1 cellular context compared by ENCODE assay signal in genomic region chr19:49084206-49085019, GRCh38.
TF ChIP-seq lines count a peak whose summit lies in the region.

No MANE protein-coding gene starts in this region.

TF ChIP-seq in HepG2, 621 proteins besides CTCF, POLR2A, EP300 and RAD21 (continues in another document):
- TF ChIP-seq ZBTB42 (CRISPR knock-in tag; IDR thresholded peaks at IDR 0.05) (0 out of 2 replicates have a peak, but pooled peaks have one; percentile 18), ZFP41 (CRISPR knock-in tag; IDR thresholded peaks at IDR 0.05; ENCODE audit: borderline replicate concordance) (no peak), ZNF713 (CRISPR knock-in tag; IDR thresholded peaks at IDR 0.05) (no peak), PHF20 (CRISPR knock-in tag; IDR thresholded peaks at IDR 0.05) (no peak), NPAS2 (CRISPR knock-in tag; IDR thresholded peaks at IDR 0.05; ENCODE audit: borderline replicate concordance) (no peak), REPIN1 (CRISPR knock-in tag; IDR thresholded peaks at IDR 0.05; ENCODE audit: borderline replicate concordance, low read depth) (no peak), TCF12 (IDR thresholded peaks at IDR 0.05) (no peak), TCF12 (CRISPR knock-in tag; IDR thresholded peaks at IDR 0.05) (0 out of 2 replicates have a peak, but pooled peaks have one; percentile 18), MLLT10 (CRISPR knock-in tag; IDR thresholded peaks at IDR 0.05) (no peak), SKI (IDR thresholded peaks at IDR 0.05; ENCODE audit: partially characterized antibody) (no peak), AHR (CRISPR knock-in tag; IDR thresholded peaks at IDR 0.05) (no peak), ATF7 (IDR thresholded peaks at IDR 0.05) (no peak), ATF7 (CRISPR knock-in tag; IDR thresholded peaks at IDR 0.05) (no peak), PRPF4 (IDR thresholded peaks at IDR 0.05; ENCODE audit: low read depth, low read length, poor library complexity, severe bottlenecking) (peak; percentile 90), ZNF343 (CRISPR knock-in tag; IDR thresholded peaks at IDR 0.05) (no peak), ZNF235 (CRISPR knock-in tag; IDR thresholded peaks at IDR 0.05; ENCODE audit: borderline replicate concordance) (0 out of 2 replicates have a peak, but pooled peaks have one; percentile 62), TARDBP (CRISPR knock-in tag; IDR thresholded peaks at IDR 0.05) (no peak), TGIF2 (CRISPR knock-in tag; IDR thresholded peaks at IDR 0.05) (no peak), ZNF549 (CRISPR knock-in tag; IDR thresholded peaks at IDR 0.05) (no peak), ZNF317 (CRISPR knock-in tag; IDR thresholded peaks at IDR 0.05) (no peak), HNF4G (IDR thresholded peaks at IDR 0.05; ENCODE audit: borderline replicate concordance, low read depth, low read length) (peak; percentile 18; the same call in 1 of the 2 replicates), HNF4G (CRISPR knock-in tag; IDR thresholded peaks at IDR 0.05; ENCODE audit: borderline replicate concordance, low read depth) (no peak), U2AF1 (optimal IDR thresholded peaks at IDR 0.05; ENCODE audit: low read depth, low read length) (no peak), ZNF772 (CRISPR knock-in tag; IDR thresholded peaks at IDR 0.05) (peak; percentile 4; the same call in 1 of the 2 replicates), ZNF776 (CRISPR knock-in tag; IDR thresholded peaks at IDR 0.05) (no peak), POLR2G (IDR thresholded peaks at IDR 0.05; ENCODE audit: low read depth, low read length) (no peak), CEBPG (CRISPR knock-in tag; IDR thresholded peaks at IDR 0.05) (no peak), DMTF1 (CRISPR knock-in tag; IDR thresholded peaks at IDR 0.05) (no peak), KLF6 (CRISPR knock-in tag; IDR thresholded peaks at IDR 0.05) (no peak), ZBTB33 (CRISPR knock-in tag; IDR thresholded peaks at IDR 0.05) (0 out of 2 replicates have a peak, but pooled peaks have one; percentile 17), TOE1 (CRISPR knock-in tag; IDR thresholded peaks at IDR 0.05) (no peak), YY1 (IDR thresholded peaks at IDR 0.05; ENCODE audit: insufficient read depth, insufficient replicate concordance, low read depth, low read length) (no peak), ZNF333 (CRISPR knock-in tag; IDR thresholded peaks at IDR 0.05; ENCODE audit: borderline replicate concordance) (0 out of 2 replicates have a peak, but pooled peaks have one; percentile 34), ZNF383 (CRISPR knock-in tag; IDR thresholded peaks at IDR 0.05; ENCODE audit: borderline replicate concordance) (no peak), ZNF567 (CRISPR knock-in tag; IDR thresholded peaks at IDR 0.05; ENCODE audit: borderline replicate concordance) (0 out of 2 replicates have a peak, but pooled peaks have one; percentile 22), ZNF205 (CRISPR knock-in tag; IDR thresholded peaks at IDR 0.05) (no peak), NFATC3 (CRISPR knock-in tag; IDR thresholded peaks at IDR 0.05) (no peak), RBAK (CRISPR knock-in tag; IDR thresholded peaks at IDR 0.05) (0 out of 2 replicates have a peak, but pooled peaks have one; percentile 39), ZNF878 (CRISPR knock-in tag; IDR thresholded peaks at IDR 0.05) (0 out of 2 replicates have a peak, but pooled peaks have one; percentile 44), ZNF207 (IDR thresholded peaks at IDR 0.05; ENCODE audit: borderline replicate concordance) (no peak), LCORL (IDR thresholded peaks at IDR 0.05) (no peak), LCORL (CRISPR knock-in tag; IDR thresholded peaks at IDR 0.05) (no peak), SP140L (CRISPR knock-in tag; IDR thresholded peaks at IDR 0.05; ENCODE audit: borderline replicate concordance) (no peak)
- TF ChIP-seq, protein P1, sequence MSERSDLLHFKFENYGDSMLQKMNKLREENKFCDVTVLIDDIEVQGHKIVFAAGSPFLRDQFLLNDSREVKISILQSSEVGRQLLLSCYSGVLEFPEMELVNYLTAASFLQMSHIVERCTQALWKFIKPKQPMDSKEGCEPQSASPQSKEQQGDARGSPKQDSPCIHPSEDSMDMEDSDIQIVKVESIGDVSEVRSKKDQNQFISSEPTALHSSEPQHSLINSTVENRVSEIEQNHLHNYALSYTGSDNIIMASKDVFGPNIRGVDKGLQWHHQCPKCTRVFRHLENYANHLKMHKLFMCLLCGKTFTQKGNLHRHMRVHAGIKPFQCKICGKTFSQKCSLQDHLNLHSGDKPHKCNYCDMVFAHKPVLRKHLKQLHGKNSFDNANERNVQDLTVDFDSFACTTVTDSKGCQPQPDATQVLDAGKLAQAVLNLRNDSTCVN (CRISPR knock-in tag; IDR thresholded peaks at IDR 0.05; ENCODE audit: borderline replicate concordance), result no peak
- TF ChIP-seq, protein P2, sequence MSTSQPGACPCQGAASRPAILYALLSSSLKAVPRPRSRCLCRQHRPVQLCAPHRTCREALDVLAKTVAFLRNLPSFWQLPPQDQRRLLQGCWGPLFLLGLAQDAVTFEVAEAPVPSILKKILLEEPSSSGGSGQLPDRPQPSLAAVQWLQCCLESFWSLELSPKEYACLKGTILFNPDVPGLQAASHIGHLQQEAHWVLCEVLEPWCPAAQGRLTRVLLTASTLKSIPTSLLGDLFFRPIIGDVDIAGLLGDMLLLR (CRISPR knock-in tag; IDR thresholded peaks at IDR 0.05), result no peak
- TF ChIP-seq, protein P3, sequence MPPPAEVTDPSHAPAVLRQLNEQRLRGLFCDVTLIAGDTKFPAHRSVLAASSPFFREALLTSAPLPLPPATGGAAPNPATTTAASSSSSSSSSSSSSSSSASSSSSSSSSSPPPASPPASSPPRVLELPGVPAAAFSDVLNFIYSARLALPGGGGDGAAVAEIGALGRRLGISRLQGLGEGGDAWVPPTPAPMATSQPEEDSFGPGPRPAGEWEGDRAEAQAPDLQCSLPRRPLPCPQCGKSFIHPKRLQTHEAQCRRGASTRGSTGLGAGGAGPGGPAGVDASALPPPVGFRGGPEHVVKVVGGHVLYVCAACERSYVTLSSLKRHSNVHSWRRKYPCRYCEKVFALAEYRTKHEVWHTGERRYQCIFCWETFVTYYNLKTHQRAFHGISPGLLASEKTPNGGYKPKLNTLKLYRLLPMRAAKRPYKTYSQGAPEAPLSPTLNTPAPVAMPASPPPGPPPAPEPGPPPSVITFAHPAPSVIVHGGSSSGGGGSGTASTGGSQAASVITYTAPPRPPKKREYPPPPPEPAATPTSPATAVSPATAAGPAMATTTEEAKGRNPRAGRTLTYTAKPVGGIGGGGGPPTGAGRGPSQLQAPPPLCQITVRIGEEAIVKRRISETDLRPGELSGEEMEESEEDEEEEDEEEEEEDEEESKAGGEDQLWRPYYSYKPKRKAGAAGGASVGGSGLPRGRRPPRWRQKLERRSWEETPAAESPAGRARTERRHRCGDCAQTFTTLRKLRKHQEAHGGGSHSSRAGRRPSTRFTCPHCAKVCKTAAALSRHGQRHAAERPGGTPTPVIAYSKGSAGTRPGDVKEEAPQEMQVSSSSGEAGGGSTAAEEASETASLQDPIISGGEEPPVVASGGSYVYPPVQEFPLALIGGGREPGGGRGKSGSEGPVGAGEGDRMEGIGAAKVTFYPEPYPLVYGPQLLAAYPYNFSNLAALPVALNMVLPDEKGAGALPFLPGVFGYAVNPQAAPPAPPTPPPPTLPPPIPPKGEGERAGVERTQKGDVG (CRISPR knock-in tag; IDR thresholded peaks at IDR 0.05; ENCODE audit: borderline replicate concordance), result no peak
- TF ChIP-seq, protein P4, sequence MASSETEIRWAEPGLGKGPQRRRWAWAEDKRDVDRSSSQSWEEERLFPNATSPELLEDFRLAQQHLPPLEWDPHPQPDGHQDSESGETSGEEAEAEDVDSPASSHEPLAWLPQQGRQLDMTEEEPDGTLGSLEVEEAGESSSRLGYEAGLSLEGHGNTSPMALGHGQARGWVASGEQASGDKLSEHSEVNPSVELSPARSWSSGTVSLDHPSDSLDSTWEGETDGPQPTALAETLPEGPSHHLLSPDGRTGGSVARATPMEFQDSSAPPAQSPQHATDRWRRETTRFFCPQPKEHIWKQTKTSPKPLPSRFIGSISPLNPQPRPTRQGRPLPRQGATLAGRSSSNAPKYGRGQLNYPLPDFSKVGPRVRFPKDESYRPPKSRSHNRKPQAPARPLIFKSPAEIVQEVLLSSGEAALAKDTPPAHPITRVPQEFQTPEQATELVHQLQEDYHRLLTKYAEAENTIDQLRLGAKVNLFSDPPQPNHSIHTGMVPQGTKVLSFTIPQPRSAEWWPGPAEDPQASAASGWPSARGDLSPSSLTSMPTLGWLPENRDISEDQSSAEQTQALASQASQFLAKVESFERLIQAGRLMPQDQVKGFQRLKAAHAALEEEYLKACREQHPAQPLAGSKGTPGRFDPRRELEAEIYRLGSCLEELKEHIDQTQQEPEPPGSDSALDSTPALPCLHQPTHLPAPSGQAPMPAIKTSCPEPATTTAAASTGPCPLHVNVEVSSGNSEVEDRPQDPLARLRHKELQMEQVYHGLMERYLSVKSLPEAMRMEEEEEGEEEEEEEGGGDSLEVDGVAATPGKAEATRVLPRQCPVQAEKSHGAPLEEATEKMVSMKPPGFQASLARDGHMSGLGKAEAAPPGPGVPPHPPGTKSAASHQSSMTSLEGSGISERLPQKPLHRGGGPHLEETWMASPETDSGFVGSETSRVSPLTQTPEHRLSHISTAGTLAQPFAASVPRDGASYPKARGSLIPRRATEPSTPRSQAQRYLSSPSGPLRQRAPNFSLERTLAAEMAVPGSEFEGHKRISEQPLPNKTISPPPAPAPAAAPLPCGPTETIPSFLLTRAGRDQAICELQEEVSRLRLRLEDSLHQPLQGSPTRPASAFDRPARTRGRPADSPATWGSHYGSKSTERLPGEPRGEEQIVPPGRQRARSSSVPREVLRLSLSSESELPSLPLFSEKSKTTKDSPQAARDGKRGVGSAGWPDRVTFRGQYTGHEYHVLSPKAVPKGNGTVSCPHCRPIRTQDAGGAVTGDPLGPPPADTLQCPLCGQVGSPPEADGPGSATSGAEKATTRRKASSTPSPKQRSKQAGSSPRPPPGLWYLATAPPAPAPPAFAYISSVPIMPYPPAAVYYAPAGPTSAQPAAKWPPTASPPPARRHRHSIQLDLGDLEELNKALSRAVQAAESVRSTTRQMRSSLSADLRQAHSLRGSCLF (CRISPR knock-in tag; IDR thresholded peaks at IDR 0.05; ENCODE audit: borderline replicate concordance), result no peak
- TF ChIP-seq, protein P5, sequence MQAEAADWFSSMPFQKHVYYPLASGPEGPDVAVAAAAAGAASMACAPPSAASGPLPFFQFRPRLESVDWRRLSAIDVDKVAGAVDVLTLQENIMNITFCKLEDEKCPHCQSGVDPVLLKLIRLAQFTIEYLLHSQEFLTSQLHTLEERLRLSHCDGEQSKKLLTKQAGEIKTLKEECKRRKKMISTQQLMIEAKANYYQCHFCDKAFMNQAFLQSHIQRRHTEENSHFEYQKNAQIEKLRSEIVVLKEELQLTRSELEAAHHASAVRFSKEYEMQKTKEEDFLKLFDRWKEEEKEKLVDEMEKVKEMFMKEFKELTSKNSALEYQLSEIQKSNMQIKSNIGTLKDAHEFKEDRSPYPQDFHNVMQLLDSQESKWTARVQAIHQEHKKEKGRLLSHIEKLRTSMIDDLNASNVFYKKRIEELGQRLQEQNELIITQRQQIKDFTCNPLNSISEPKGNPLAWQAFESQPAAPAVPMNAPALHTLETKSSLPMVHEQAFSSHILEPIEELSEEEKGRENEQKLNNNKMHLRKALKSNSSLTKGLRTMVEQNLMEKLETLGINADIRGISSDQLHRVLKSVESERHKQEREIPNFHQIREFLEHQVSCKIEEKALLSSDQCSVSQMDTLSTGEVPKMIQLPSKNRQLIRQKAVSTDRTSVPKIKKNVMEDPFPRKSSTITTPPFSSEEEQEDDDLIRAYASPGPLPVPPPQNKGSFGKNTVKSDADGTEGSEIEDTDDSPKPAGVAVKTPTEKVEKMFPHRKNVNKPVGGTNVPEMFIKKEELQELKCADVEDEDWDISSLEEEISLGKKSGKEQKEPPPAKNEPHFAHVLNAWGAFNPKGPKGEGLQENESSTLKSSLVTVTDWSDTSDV (CRISPR knock-in tag; IDR thresholded peaks at IDR 0.05), result no peak
- TF ChIP-seq, protein P6, sequence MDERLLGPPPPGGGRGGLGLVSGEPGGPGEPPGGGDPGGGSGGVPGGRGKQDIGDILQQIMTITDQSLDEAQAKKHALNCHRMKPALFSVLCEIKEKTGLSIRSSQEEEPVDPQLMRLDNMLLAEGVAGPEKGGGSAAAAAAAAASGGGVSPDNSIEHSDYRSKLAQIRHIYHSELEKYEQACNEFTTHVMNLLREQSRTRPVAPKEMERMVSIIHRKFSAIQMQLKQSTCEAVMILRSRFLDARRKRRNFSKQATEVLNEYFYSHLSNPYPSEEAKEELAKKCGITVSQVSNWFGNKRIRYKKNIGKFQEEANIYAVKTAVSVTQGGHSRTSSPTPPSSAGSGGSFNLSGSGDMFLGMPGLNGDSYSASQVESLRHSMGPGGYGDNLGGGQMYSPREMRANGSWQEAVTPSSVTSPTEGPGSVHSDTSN (CRISPR knock-in tag; IDR thresholded peaks at IDR 0.05), result no peak
